8 cellular contexts compared by ENCODE assay signal in genomic region chr7:90709501-90710465, GRCh38.
DNase-seq lines count a peak whose midpoint lies in the region; ATAC-seq and TF ChIP-seq lines count a peak whose summit lies in the region.

No MANE protein-coding gene starts in this region.

- peak overlapping the region; percentile 36 for H3K4me3 Mint-ChIP-seq in osteocyte (ENCODE audit: unreplicated experiment)

- no peaks in the 10 kb centered on the region for H3K27me3 ChIP-seq in H7 (ENCODE audit: control insufficient read depth, insufficient read depth, low read length)

- H3K36me3 ChIP-seq in H7 (replicated peaks; ENCODE audit: control insufficient read depth, insufficient read depth, low read length): no peaks in the 10 kb centered on the region

- ATAC-seq in GM19438 (IDR thresholded peaks at IDR 0.05; ENCODE audit: low read depth, unreplicated experiment): peak; percentile 44
- peak; percentile 44 for ATAC-seq in HG03460 (IDR thresholded peaks at IDR 0.05; ENCODE audit: unreplicated experiment)

- H3K27ac Mint-ChIP-seq in osteocyte (ENCODE audit: unreplicated experiment): peak overlapping the region; percentile 79

- DNase-seq in AG09319 (ENCODE audit: extremely low read depth, low read depth): peak; percentile 24
- peak; percentile 45 for DNase-seq in cerebellum (ENCODE audit: low spot score)
- DNase-seq in osteocyte (ENCODE audit: extremely low spot score, unreplicated experiment): no peak
- DNase-seq in NCI-H2227 treated with DMSO at 0.1 percent for 48 hours (lab: John Stamatoyannopoulos, UW): no peak
- no peak for DNase-seq in H7
- DNase-seq in DMS79 treated with DMSO at 0.1 percent for 48 hours (lab: John Stamatoyannopoulos, UW): no peak

- H3K4me3 ChIP-seq in H7 (ENCODE audit: insufficient read depth, low read depth, low read length): no peak overlapping the region

- TF ChIP-seq CTCF in AG09319 (IDR thresholded peaks at IDR 0.05; ENCODE audit: low read depth, low read length) (no peak), osteocyte (IDR thresholded peaks at IDR 0.05) (no peak)

- H3K27me3 Mint-ChIP-seq in osteocyte (ENCODE audit: unreplicated experiment): no peaks in the 10 kb centered on the region

- peaks cover 12% of the 10 kb centered on the region for H3K36me3 Mint-ChIP-seq in osteocyte (ENCODE audit: unreplicated experiment)

- H3K9me3 Mint-ChIP-seq in osteocyte (ENCODE audit: unreplicated experiment): no peaks in the 10 kb centered on the region

- peaks cover 75% of the 10 kb centered on the region for H3K4me1 Mint-ChIP-seq in osteocyte (ENCODE audit: unreplicated experiment)

Comparison
In these comparisons a context has a peak if more than half of its experiments do, and no peak if none do; other contexts are left out.
1. DNase-seq: peak in AG09319 (single experiment) and cerebellum (single experiment); none in osteocyte (single experiment), NCI-H2227 treated with DMSO at 0.1 percent for 48 hours (single experiment), H7 (single experiment) and DMS79 treated with DMSO at 0.1 percent for 48 hours (single experiment).